Comparison of ENCODE assay signal across 9 cellular contexts in the genomic region with DNA sequence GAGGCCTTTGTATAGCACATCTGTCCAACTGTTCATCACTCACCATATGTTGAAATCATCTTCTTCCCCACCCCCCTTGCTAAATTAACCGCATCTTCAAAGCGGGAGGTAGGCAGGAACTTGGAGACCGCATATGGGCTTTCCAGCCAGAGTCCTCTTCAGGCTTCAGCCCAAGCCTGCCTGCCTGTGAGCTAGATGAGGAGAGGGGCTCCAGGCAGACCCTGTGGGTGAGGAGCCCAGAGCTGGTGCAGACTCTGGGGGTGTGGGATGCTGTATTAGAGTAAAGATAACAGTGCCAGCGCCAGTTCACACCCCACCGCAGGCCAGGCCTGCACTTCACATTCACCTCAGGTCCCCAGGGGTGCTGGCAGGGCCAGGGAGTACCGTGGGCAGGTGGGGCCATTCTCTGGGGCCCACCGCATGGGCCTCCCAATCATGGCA. TPM values are rescaled to one million over a fixed set of nuclear protein-coding genes. Genes with fewer than 3 reads are reported as not detected.
A peak's percentile ranks its signal among the peaks of the same experiment; 100 is the strongest.
DNase-seq lines count a peak whose midpoint lies in the region; ATAC-seq lines count a peak whose summit lies in the region.
"Had no signal": no experiment of that assay in that cellular context is flagged by ENCODE, and none has a peak within 500 bp of the region (broad histone marks: within the 10 kb centered on the region; RNA-seq: fewer than 3 reads in every experiment).

No MANE protein-coding gene starts in this region.

- no peaks in the 10 kb centered on the region for H3K9me3 Mint-ChIP-seq in activated CD8-positive, alpha-beta memory T cell treated with anti-CD3 and anti-CD28 coated beads, Interleukin-2, amount 10 ng/mL, durations not matched to agents 7 days and 5 days (ENCODE audit: low read depth)
- no peaks in the 10 kb centered on the region for H3K9me3 Mint-ChIP-seq in stimulated activated naive CD8-positive, alpha-beta T cell treated with anti-CD3 and anti-CD28 coated beads, Interleukin-15, amount 100 ng/mL, for 72 hours

- no peaks in the 10 kb centered on the region for H3K27me3 Mint-ChIP-seq in activated CD8-positive, alpha-beta memory T cell treated with anti-CD3 and anti-CD28 coated beads, Interleukin-2, amount 10 ng/mL, durations not matched to agents 7 days and 5 days
- H3K27me3 Mint-ChIP-seq in stimulated activated naive CD8-positive, alpha-beta T cell treated with anti-CD3 and anti-CD28 coated beads, Interleukin-15, amount 100 ng/mL, for 72 hours: no peaks in the 10 kb centered on the region

- peaks cover 83% of the 10 kb centered on the region for H3K4me1 Mint-ChIP-seq in activated CD8-positive, alpha-beta memory T cell treated with anti-CD3 and anti-CD28 coated beads, Interleukin-2, amount 10 ng/mL, durations not matched to agents 7 days and 5 days
- H3K4me1 Mint-ChIP-seq in stimulated activated naive CD8-positive, alpha-beta T cell treated with anti-CD3 and anti-CD28 coated beads, Interleukin-15, amount 100 ng/mL, for 72 hours: peaks cover 97% of the 10 kb centered on the region

- peak overlapping the region; percentile 88 for H3K27ac Mint-ChIP-seq in activated CD8-positive, alpha-beta memory T cell treated with anti-CD3 and anti-CD28 coated beads, Interleukin-2, amount 10 ng/mL, durations not matched to agents 7 days and 5 days
- peak overlapping the region; percentile 81 to 88 for H3K27ac Mint-ChIP-seq in stimulated activated naive CD8-positive, alpha-beta T cell treated with anti-CD3 and anti-CD28 coated beads, Interleukin-15, amount 100 ng/mL, for 72 hours

- peak overlapping the region; percentile 44 for H3K4me3 Mint-ChIP-seq in activated CD8-positive, alpha-beta memory T cell treated with anti-CD3 and anti-CD28 coated beads, Interleukin-2, amount 10 ng/mL, durations not matched to agents 7 days and 5 days
- peak overlapping the region; percentile 77 to 83 for H3K4me3 Mint-ChIP-seq in stimulated activated naive CD8-positive, alpha-beta T cell treated with anti-CD3 and anti-CD28 coated beads, Interleukin-15, amount 100 ng/mL, for 72 hours

- CTCF ChIA-PET in activated CD8-positive, alpha-beta memory T cell treated with anti-CD3 and anti-CD28 coated beads, Interleukin-2, amount 10 ng/mL, durations not matched to agents 7 days and 5 days (lab: Charles Lee): interaction anchor here (1.3 kb wide), 1 partner anchor 11 kb away, joined by 3 read pairs; no protein-coding TSS in a partner anchor

- peak; percentile 72 for DNase-seq in activated CD8-positive, alpha-beta memory T cell treated with anti-CD3 and anti-CD28 coated beads, Interleukin-2, amount 10 ng/mL, durations not matched to agents 7 days and 5 days
- no peak for DNase-seq in activated CD8-positive, alpha-beta memory T cell treated with anti-CD3 and anti-CD28 coated beads, Interleukin-2, amount 50 U/mL, for 48 hours
- DNase-seq in T-helper 22 cell (ENCODE audit: low read depth) (peak; percentile 36), fibroblast of peridontal ligament (ENCODE audit: extremely low read depth) (peak; percentile 55), DMS153 treated with DMSO at 0.1 percent for 48 hours (lab: John Stamatoyannopoulos, UW; ENCODE audit: unreplicated experiment) (no peak), kidney tubule cell (ENCODE audit: low spot score) (no peak)
- DNase-seq in stimulated activated naive CD8-positive, alpha-beta T cell treated with anti-CD3 and anti-CD28 coated beads, Interleukin-15, amount 100 ng/mL, for 72 hours: peak in 1 of 2 donors; percentile 45
- DNase-seq: NCI-H226 had no signal

- ATAC-seq in activated CD8-positive, alpha-beta memory T cell treated with anti-CD3 and anti-CD28 coated beads, Interleukin-2, amount 10 ng/mL, durations not matched to agents 7 days and 5 days: peak; percentile 16
- peak; percentile 52 for ATAC-seq in stimulated activated naive CD8-positive, alpha-beta T cell treated with anti-CD3 and anti-CD28 coated beads, Interleukin-15, amount 100 ng/mL, for 72 hours
- no peak for ATAC-seq in GM21367 (IDR thresholded peaks at IDR 0.05; ENCODE audit: unreplicated experiment)

- H3K36me3 Mint-ChIP-seq in activated CD8-positive, alpha-beta memory T cell treated with anti-CD3 and anti-CD28 coated beads, Interleukin-2, amount 10 ng/mL, durations not matched to agents 7 days and 5 days: peaks cover 23% of the 10 kb centered on the region

RNA-seq across cellular contexts. Expression of a gene that starts 16.2 kb away (rescaled TPM):
- 100 to 1,000 TPM; 242 to 293 TPM for total RNA-seq in activated CD8-positive, alpha-beta memory T cell treated with anti-CD3 and anti-CD28 coated beads, Interleukin-2, amount 10 ng/mL, durations not matched to agents 7 days and 5 days

Comparison
In these comparisons a context has a peak if more than half of its experiments do, and no peak if none do; other contexts are left out.
1. DNase-seq: peak in activated CD8-positive, alpha-beta memory T cell treated with anti-CD3 and anti-CD28 coated beads, Interleukin-2, amount 10 ng/mL, durations not matched to agents 7 days and 5 days (single experiment), T-helper 22 cell (single experiment) and fibroblast of peridontal ligament (single experiment); none in activated CD8-positive, alpha-beta memory T cell treated with anti-CD3 and anti-CD28 coated beads, Interleukin-2, amount 50 U/mL, for 48 hours (single experiment), DMS153 treated with DMSO at 0.1 percent for 48 hours (single experiment) and kidney tubule cell (single experiment).